In genomic region chr9:103444157-103444556, GRCh38 we compare ENCODE assay signal across 25 cellular contexts.
"Had no signal": no experiment of that assay in that cellular context is flagged by ENCODE, and none has a peak within 500 bp of the region (broad histone marks: within the 10 kb centered on the region; RNA-seq: fewer than 3 reads in every experiment).

No MANE protein-coding gene starts in this region.

- H3K27ac ChIP-seq: cardiac muscle cell, coronary artery, pancreas, prostate gland, tibial nerve, VCaP had no signal

- H3K4me1 ChIP-seq: pancreas, prostate gland, tibial nerve had no signal

- H3K36me3 ChIP-seq: cardiac muscle cell, pancreas, prostate gland, tibial nerve had no signal

- DNase-seq: activated CD4-positive, alpha-beta T cell treated with anti-CD3 and anti-CD28 coated beads for 4 hours; activated CD4-positive, alpha-beta T cell treated with anti-CD3 and anti-CD28 coated beads, Interleukin-2, amount 50 U/mL, for 4 hours; activated effector memory CD4-positive, alpha-beta T cell treated with Interleukin-2 at 50 U/mL for 16 hours; activated naive CD4-positive, alpha-beta T cell treated with Interleukin-2 at 50 U/mL for 16 hours; anterior cingulate cortex; cerebellar nuclear complex; effector memory CD8-positive, alpha-beta T cell; erythroblast; foreskin fibroblast; head of caudate nucleus; hippocampal formation; kidney; left colon; mammary epithelial cell; naive thymus-derived CD4-positive, alpha-beta T cell; nucleus accumbens; pancreas; stimulated activated CD4-positive, alpha-beta T cell treated with anti-CD3 and anti-CD28 coated beads, Interleukin-2, amount 100 ng/mL, for 48 hours; stimulated activated naive CD4-positive, alpha-beta T cell treated with Interleukin-2 at 50 U/mL for 16 hours; T-helper 9 cell had no signal

- H3K27me3 ChIP-seq: cardiac muscle cell, pancreas, tibial nerve had no signal

- H3K4me3 ChIP-seq: cardiac muscle cell, coronary artery, pancreas, prostate gland, tibial nerve had no signal

- H3K9me3 ChIP-seq: pancreas, prostate gland had no signal
